14 cellular contexts compared by ENCODE assay signal in the genomic region with DNA sequence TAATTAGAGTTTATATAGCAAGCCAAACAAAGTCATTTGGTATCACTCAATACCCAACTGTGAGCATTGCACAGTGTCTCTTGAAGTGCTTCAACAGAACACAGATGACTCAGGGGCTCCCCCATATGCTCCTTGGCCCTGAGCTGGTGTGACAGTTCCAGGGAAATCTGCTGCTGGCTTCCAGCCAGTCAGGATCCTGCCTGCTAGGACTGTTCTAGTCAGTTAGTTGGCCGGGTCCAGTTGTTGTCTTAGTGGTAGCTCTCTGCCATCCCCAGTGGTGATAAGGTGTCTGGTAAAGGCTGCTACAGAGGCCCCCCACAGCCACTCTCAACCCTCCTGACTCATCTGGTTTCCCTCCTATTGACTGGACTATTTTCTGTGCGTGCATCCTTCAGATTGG.
DNase-seq lines count a peak whose midpoint lies in the region; ATAC-seq and TF ChIP-seq lines count a peak whose summit lies in the region.
"Had no signal": no experiment of that assay in that cellular context is flagged by ENCODE, and none has a peak within 500 bp of the region (broad histone marks: within the 10 kb centered on the region; RNA-seq: fewer than 3 reads in every experiment).

No MANE protein-coding gene starts in this region.

- intact Hi-C loops in upper lobe of right lung (cut with DNase I), result no loop called here

- H3K27ac Mint-ChIP-seq in T-helper 17 cell, result no peak overlapping the region
- H3K27ac Mint-ChIP-seq: activated T-cell treated with anti-CD3 and anti-CD28 coated beads, Interleukin-2, amount 50 U/mL, for 72 hours; IgD-negative memory B cell; T-helper 1 cell treated with Interleukin-12 subunit alpha and Interleukin-12 subunit beta and Interleukin-4 antibody, amounts not matched to agents 30 μg/mL and 1 μg/mL, for 36 hours had no signal

- DNase-seq in NCI-H524 (lab: John Stamatoyannopoulos, UW), result peak; percentile 44 to 71
- no peak for DNase-seq in NCI-H524 treated with DMSO at 0.1 percent for 48 hours (lab: John Stamatoyannopoulos, UW)
- DNase-seq in cardiac fibroblast (ENCODE audit: low read depth in 2 of 2), result peak; percentile 57 to 68
- DNase-seq in left kidney (ENCODE audit: low read depth, low spot score), result peak; percentile 5
- DNase-seq in upper lobe of right lung, result no peak
- no peak for DNase-seq in activated CD4-positive, alpha-beta T cell treated with anti-CD3 and anti-CD28 coated beads for 48 hours
- no peak for DNase-seq in SHP77 (lab: John Stamatoyannopoulos, UW)
- no peak for DNase-seq in T-helper 17 cell
- DNase-seq: activated T-cell treated with anti-CD3 and anti-CD28 coated beads, Interleukin-2, amount 50 U/mL, for 72 hours; effector CD4-positive, alpha-beta T cell; islet precursor cell; NCI-H526 had no signal

- peaks cover 2% of the 10 kb centered on the region for H3K4me1 ChIP-seq in upper lobe of right lung

- H3K4me3 ChIP-seq in cardiac fibroblast (replicated peaks in 1 of 2; ENCODE audit: low read depth in 2 of 2, low read length in 2 of 2) (no peak overlapping the region), upper lobe of right lung (no peak overlapping the region)

- no peaks in the 10 kb centered on the region for H3K36me3 Mint-ChIP-seq in T-helper 17 cell (ENCODE audit: low read depth)
- H3K36me3 Mint-ChIP-seq: IgD-negative memory B cell had no signal

- peak; percentile 12 for TF ChIP-seq CTCF in cardiac fibroblast (IDR thresholded peaks at IDR 0.05; ENCODE audit: low read depth, low read length)
- peak; percentile 16 for TF ChIP-seq CTCF in upper lobe of right lung (IDR thresholded peaks at IDR 0.05)

- peaks cover 34% of the 10 kb centered on the region for H3K27me3 Mint-ChIP-seq in T-helper 17 cell

- H3K4me1 Mint-ChIP-seq in T-helper 17 cell, result no peaks in the 10 kb centered on the region
- H3K4me1 Mint-ChIP-seq: IgD-negative memory B cell had no signal

- ATAC-seq in upper lobe of right lung, result peak; percentile 66
- no peak for ATAC-seq in T-helper 17 cell
- ATAC-seq: activated T-cell treated with anti-CD3 and anti-CD28 coated beads, Interleukin-2, amount 50 U/mL, for 72 hours had no signal

- no peak overlapping the region for H3K4me3 Mint-ChIP-seq in T-helper 17 cell
- H3K4me3 Mint-ChIP-seq: activated T-cell treated with anti-CD3 and anti-CD28 coated beads, Interleukin-2, amount 50 U/mL, for 72 hours; IgD-negative memory B cell; T-helper 1 cell treated with Interleukin-12 subunit alpha and Interleukin-12 subunit beta and Interleukin-4 antibody, amounts not matched to agents 30 μg/mL and 1 μg/mL, for 36 hours had no signal

- H3K9me3 ChIP-seq in upper lobe of right lung, result no peaks in the 10 kb centered on the region
- H3K9me3 ChIP-seq in T-helper 17 cell (ENCODE audit: control insufficient read depth, low read length, poor library complexity, severe bottlenecking), result no peaks in the 10 kb centered on the region

- H3K27me3 ChIP-seq in upper lobe of right lung, result no peaks in the 10 kb centered on the region

- H3K36me3 ChIP-seq in upper lobe of right lung, result no peaks in the 10 kb centered on the region

- no peak overlapping the region for H3K27ac ChIP-seq in upper lobe of right lung

Comparison
In these comparisons a context has a peak if more than half of its experiments do, and no peak if none do; other contexts are left out.
1. DNase-seq: peak in NCI-H524 (2 of 2), cardiac fibroblast (2 of 2) and left kidney (single experiment); none in NCI-H524 treated with DMSO at 0.1 percent for 48 hours (single experiment), upper lobe of right lung (single experiment), activated CD4-positive, alpha-beta T cell treated with anti-CD3 and anti-CD28 coated beads for 48 hours (single experiment), SHP77 (0 of 2) and T-helper 17 cell (0 of 3).